Comparison of ENCODE assay signal across 8 cellular contexts in the genomic region with DNA sequence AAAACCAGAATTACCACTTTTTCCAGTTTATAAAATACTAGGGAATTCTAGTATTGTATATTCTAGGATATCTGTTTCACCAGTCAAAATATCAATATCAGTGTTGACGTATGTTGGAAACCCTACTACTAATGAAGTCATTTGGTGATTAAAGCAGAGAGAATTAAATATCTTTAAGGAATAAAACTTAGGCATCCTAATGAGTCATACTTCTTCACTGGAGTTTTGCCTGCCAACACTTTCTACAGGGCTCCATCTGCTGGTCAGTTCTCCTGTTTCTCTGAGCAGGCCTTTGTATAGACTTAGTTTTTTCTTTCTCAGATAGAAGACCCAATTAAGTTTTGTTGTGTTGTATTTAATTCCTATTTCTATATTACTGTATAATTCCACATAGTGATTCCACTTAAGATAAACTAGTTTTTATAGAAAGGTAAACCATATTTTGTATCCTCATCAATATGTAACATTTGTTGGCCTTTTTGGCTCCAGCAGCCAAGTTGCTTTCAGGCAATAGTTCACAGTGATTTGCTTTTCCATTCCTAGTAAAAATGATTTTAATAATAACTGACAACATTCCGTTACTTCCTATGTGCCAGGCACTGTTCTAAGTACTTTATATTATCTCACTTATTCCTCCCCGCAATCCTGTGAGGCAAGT. TPM values are rescaled to one million over a fixed set of nuclear protein-coding genes. Genes with fewer than 3 reads are reported as not detected.
DNase-seq lines count a peak whose midpoint lies in the region; ATAC-seq and TF ChIP-seq lines count a peak whose summit lies in the region.

No MANE protein-coding gene starts in this region.

- POLR2A ChIA-PET in HEK293T (lab: Yijun Ruan, JAX): no interaction called here

- DNase-seq in COLO829 (ENCODE audit: low spot score): peak; percentile 77
- peak; percentile 57 for DNase-seq in HEK293T (ENCODE audit: extremely low spot score)
- DNase-seq in OCI-M1 (lab: John Stamatoyannopoulos, UW): peak; percentile 77
- peak; percentile 36 for DNase-seq in activated naive CD4-positive, alpha-beta T cell treated with anti-CD3 and anti-CD28 coated beads, Interleukin-2, amount 50 U/mL, for 16 hours
- peak; percentile 68 for DNase-seq in glomerular visceral epithelial cell (ENCODE audit: extremely low spot score)
- DNase-seq in pulmonary artery endothelial cell (ENCODE audit: low read depth, low spot score): peak; percentile 59
- DNase-seq in posterior vena cava (ENCODE audit: low spot score): no peak

- intact Hi-C loops in posterior vena cava (cut with DNase I): loop anchor here (5.0 to 10.0 kb wide), 3 partner anchors 88 to 140 kb away; a partner anchor contains a TSS

- CTCF ChIA-PET in HEK293T (lab: Yijun Ruan, JAX): interaction anchor here (1.8 to 2.8 kb wide), 2 partner anchors 10 to 135 kb away, joined by 5 to 18 read pairs; no protein-coding TSS in a partner anchor

- no peak for ATAC-seq in HG03039 (IDR thresholded peaks at IDR 0.05; ENCODE audit: unreplicated experiment)

TF ChIP-seq in HEK293T, 16 proteins besides CTCF, POLR2A, EP300 and RAD21:
- TF ChIP-seq SP1 (IDR thresholded peaks at IDR 0.05) (no peak), HDGF (IDR thresholded peaks at IDR 0.05; ENCODE audit: borderline replicate concordance) (no peak), FOXK2 (IDR thresholded peaks at IDR 0.05) (no peak), FOXA1 (IDR thresholded peaks at IDR 0.05) (no peak), FOXM1 (IDR thresholded peaks at IDR 0.05; ENCODE audit: borderline replicate concordance) (no peak), ARNT (IDR thresholded peaks at IDR 0.05) (no peak), L3MBTL2 (conservative IDR thresholded peaks at IDR 0.05) (no peak), BHLHE40 (IDR thresholded peaks at IDR 0.05; ENCODE audit: borderline replicate concordance) (no peak), ZNF384 (IDR thresholded peaks at IDR 0.05) (no peak), CTBP1 (IDR thresholded peaks at IDR 0.05; ENCODE audit: borderline replicate concordance) (no peak), TARDBP (IDR thresholded peaks at IDR 0.05) (no peak), ELF4 (IDR thresholded peaks at IDR 0.05) (no peak)
- TF ChIP-seq, protein P1, sequence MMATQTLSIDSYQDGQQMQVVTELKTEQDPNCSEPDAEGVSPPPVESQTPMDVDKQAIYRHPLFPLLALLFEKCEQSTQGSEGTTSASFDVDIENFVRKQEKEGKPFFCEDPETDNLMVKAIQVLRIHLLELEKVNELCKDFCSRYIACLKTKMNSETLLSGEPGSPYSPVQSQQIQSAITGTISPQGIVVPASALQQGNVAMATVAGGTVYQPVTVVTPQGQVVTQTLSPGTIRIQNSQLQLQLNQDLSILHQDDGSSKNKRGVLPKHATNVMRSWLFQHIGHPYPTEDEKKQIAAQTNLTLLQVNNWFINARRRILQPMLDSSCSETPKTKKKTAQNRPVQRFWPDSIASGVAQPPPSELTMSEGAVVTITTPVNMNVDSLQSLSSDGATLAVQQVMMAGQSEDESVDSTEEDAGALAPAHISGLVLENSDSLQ (IDR thresholded peaks at IDR 0.05): no peak

RNA-seq across cellular contexts. Expression of a gene that starts 3.5 kb away (rescaled TPM):
- total RNA-seq in pulmonary artery endothelial cell (26.3 and 34.9 TPM in 2 replicates), posterior vena cava (10 to 100 TPM; 13.5 to 21.2 TPM)

RNA-seq across cellular contexts. Expression of a gene that starts 50.6 kb away (rescaled TPM):
- 15.0 and 18.5 TPM in 2 replicates for total RNA-seq in pulmonary artery endothelial cell
- 1 to 10 TPM; 4.4 to 6.1 TPM for total RNA-seq in posterior vena cava
